Comparison of ENCODE assay signal across 9 cellular contexts in the genomic region with DNA sequence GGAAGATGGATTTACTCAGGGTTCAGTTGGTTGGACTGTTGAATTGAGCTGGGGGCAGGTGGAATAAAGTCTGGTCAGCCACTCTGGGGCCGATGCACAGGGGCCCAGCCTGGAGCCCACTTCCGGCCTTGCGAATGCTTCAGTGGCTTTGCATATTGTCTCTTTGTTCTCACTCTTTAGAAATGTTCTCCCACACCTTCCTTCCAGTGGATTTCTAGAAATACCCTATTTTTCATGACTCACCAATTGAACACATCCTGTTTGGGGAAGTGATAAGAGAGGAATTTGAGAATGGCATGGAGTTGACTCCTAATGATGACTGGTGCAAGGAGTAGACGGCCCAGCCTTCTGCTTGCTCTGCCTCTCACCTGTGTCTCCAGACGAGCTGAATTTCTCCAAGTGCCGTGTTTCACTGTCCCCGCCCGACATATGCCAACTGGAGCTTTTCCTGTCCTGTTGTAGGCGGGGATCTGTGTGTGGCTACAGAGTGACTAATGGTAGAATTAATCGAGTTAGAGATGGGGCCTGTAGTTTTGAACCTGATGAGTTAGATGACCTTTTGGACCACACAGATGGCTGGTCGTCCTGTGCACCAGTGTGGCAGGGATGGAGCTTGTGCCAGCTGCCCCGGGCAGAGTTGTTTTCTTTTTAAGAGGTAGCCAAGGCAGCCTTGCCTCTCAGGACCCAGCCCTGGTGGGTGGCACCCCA. TPM values are rescaled to one million over a fixed set of nuclear protein-coding genes. Genes with fewer than 3 reads are reported as not detected.
A peak's percentile ranks its signal among the peaks of the same experiment; 100 is the strongest.
DNase-seq lines count a peak whose midpoint lies in the region; ATAC-seq and TF ChIP-seq lines count a peak whose summit lies in the region.
"Had no signal": no experiment of that assay in that cellular context is flagged by ENCODE, and none has a peak within 500 bp of the region (broad histone marks: within the 10 kb centered on the region; RNA-seq: fewer than 3 reads in every experiment).

No MANE protein-coding gene starts in this region.

- H3K27ac ChIP-seq in RWPE2 (ENCODE audit: poor library complexity, severe bottlenecking) = peak overlapping the region; percentile 100
- H3K27ac ChIP-seq in esophagus muscularis mucosa (replicated peaks in 1 of 4) = peak overlapping the region; percentile 61 to 74 (median 71)
- H3K27ac ChIP-seq in ovary = peak overlapping the region; percentile 41 to 61

- H3K4me3 ChIP-seq in RWPE2 (ENCODE audit: severe bottlenecking) (no peak overlapping the region), esophagus muscularis mucosa (no peak overlapping the region), ovary (no peak overlapping the region)

- H3K27me3 ChIP-seq in RWPE2 (ENCODE audit: insufficient read depth, poor library complexity, severe bottlenecking) (no peaks in the 10 kb centered on the region), esophagus muscularis mucosa (no peaks in the 10 kb centered on the region), ovary (no peaks in the 10 kb centered on the region)

- H3K36me3 ChIP-seq in RWPE2 (ENCODE audit: low read depth) = peaks cover 21% of the 10 kb centered on the region
- no peaks in the 10 kb centered on the region for H3K36me3 ChIP-seq in esophagus muscularis mucosa
- no peaks in the 10 kb centered on the region for H3K36me3 ChIP-seq in ovary

- peaks cover 83% of the 10 kb centered on the region for H3K4me1 ChIP-seq in RWPE2 (ENCODE audit: insufficient read depth, poor library complexity, severe bottlenecking)
- peaks cover 88 to 95% (median 90%) of the 10 kb centered on the region in 4 donors for H3K4me1 ChIP-seq in esophagus muscularis mucosa
- peaks cover 52% of the 10 kb centered on the region for H3K4me1 ChIP-seq in ovary (ENCODE audit: insufficient read depth)

- ATAC-seq in RWPE2 (ENCODE audit: low read depth) = peak; percentile 90
- no peak for ATAC-seq in HG03135 (IDR thresholded peaks at IDR 0.05; ENCODE audit: unreplicated experiment)

- TF ChIP-seq EP300 in esophagus muscularis mucosa (IDR thresholded peaks at IDR 0.05) (no peak), ovary (IDR thresholded peaks at IDR 0.05) (no peak)

- H3K9me3 ChIP-seq in RWPE2 (ENCODE audit: severe bottlenecking) (no peaks in the 10 kb centered on the region), esophagus muscularis mucosa (no peaks in the 10 kb centered on the region), ovary (no peaks in the 10 kb centered on the region)

- TF ChIP-seq POLR2A in esophagus muscularis mucosa (IDR thresholded peaks at IDR 0.05; ENCODE audit: low read depth) = no peak
- TF ChIP-seq POLR2A in ovary (IDR thresholded peaks at IDR 0.05) = no peak

- no peak for TF ChIP-seq CTCF in RWPE2 (IDR thresholded peaks at IDR 0.05; ENCODE audit: poor library complexity, severe bottlenecking)
- TF ChIP-seq CTCF in esophagus muscularis mucosa (IDR thresholded peaks at IDR 0.05) = no peak
- TF ChIP-seq CTCF in ovary (IDR thresholded peaks at IDR 0.05) = no peak

- 62% methylated on average over 11 of the region's 12 CpGs for WGBS in esophagus muscularis mucosa
- WGBS in ovary, 3 donors = 42 to 51% (median 50%) methylated on average over 12 of the region's 12 CpGs

- DNase-seq in DMS53 (lab: John Stamatoyannopoulos, UW) (peak; percentile 61), RWPE2 (ENCODE audit: low spot score) (peak; percentile 91), esophagus muscularis mucosa (ENCODE audit: extremely low spot score) (no peak), ovary (no peak), ureter (ENCODE audit: low spot score) (no peak), inferior parietal cortex (ENCODE audit: extremely low spot score) (no peak), NCI-H1105 (lab: John Stamatoyannopoulos, UW) (no peak)
- DNase-seq: SIG-M5 had no signal

- intact Hi-C loops in esophagus muscularis mucosa (cut with DNase I) (no loop called here), ovary (cut with DNase I) (no loop called here)

RNA-seq across cellular contexts. Expression of a gene that starts 28.2 kb away (rescaled TPM):
- total RNA-seq in esophagus muscularis mucosa = 10 to 100 TPM; 18.7 to 24.0 (median 21.3) TPM
- 10 to 100 TPM; 11.3 to 22.7 (median 17.3) TPM for total RNA-seq in ovary
- 10 to 100 TPM; 10.3 to 15.5 TPM for polyA plus RNA-seq in ovary
- 42.1 TPM for total RNA-seq in ureter

Comparison
In these comparisons a context has a peak if more than half of its experiments do, and no peak if none do; other contexts are left out.
1. DNase-seq: peak in DMS53 (single experiment) and RWPE2 (single experiment); none in esophagus muscularis mucosa (single experiment), ovary (0 of 5), ureter (single experiment), inferior parietal cortex (single experiment) and NCI-H1105 (single experiment).
2. Peak in every context shown above with its lines, with median percentiles within 50 percentile points of each other: H3K27ac ChIP-seq.